7 cellular contexts compared by ENCODE assay signal in genomic region chr4:155952546-155952945, GRCh38. TPM values are rescaled to one million over a fixed set of nuclear protein-coding genes. Genes with fewer than 3 reads are reported as not detected.
DNase-seq lines count a peak whose midpoint lies in the region; ATAC-seq and TF ChIP-seq lines count a peak whose summit lies in the region.

No MANE protein-coding gene starts in this region.

- no peaks in the 10 kb centered on the region for H3K9me2 ChIP-seq in GM23338 (ENCODE audit: insufficient read depth)
- no peaks in the 10 kb centered on the region for H3K9me2 ChIP-seq in hepatocyte (replicated peaks; ENCODE audit: insufficient read depth)

- H3K27me3 ChIP-seq in GM23338 (ENCODE audit: insufficient read depth), result no peaks in the 10 kb centered on the region
- no peaks in the 10 kb centered on the region for H3K27me3 ChIP-seq in adipocyte (replicated peaks; ENCODE audit: control insufficient read depth, insufficient read depth, low read length)
- no peaks in the 10 kb centered on the region for H3K27me3 ChIP-seq in hepatocyte

- H3K36me3 ChIP-seq in GM23338 (ENCODE audit: insufficient read depth) (no peaks in the 10 kb centered on the region), adipocyte (ENCODE audit: control insufficient read depth, insufficient read depth, low read length, severe bottlenecking) (no peaks in the 10 kb centered on the region), hepatocyte (replicated peaks; ENCODE audit: insufficient read depth, low read depth) (no peaks in the 10 kb centered on the region)

- no peaks in the 10 kb centered on the region for H3K9me3 ChIP-seq in adipocyte (ENCODE audit: control insufficient read depth, low read length)
- no peaks in the 10 kb centered on the region for H3K9me3 ChIP-seq in hepatocyte (ENCODE audit: low read depth)

- 66% methylated on average over 4 of the region's 4 CpGs for WGBS in hepatocyte (ENCODE audit: low lambda C conversion rate, missing lambda C conversion rate)

- H3K27me3 Mint-ChIP-seq in GM23338 (ENCODE audit: insufficient read depth, low read depth, poor library complexity), result peaks cover 3% of the 10 kb centered on the region
- H3K27me3 Mint-ChIP-seq in stimulated activated naive B cell treated with anti-CD40 and anti-IgM and Interleukin-4, amounts not matched to agents 10 μg/mL and 1 μg/mL and 100 μg/mL, for 72 hours, result peaks cover 0 to 3% of the 10 kb centered on the region in 2 donors

- H3K27ac ChIP-seq in GM23338 (ENCODE audit: low read depth) (no peak overlapping the region), hepatocyte (peak overlapping the region; percentile 98)

- no peak overlapping the region for H2AFZ ChIP-seq in GM23338
- H2AFZ ChIP-seq in hepatocyte, result peak overlapping the region; percentile 35

- no peaks in the 10 kb centered on the region for H3K9me3 Mint-ChIP-seq in GM23338
- H3K9me3 Mint-ChIP-seq in stimulated activated naive B cell treated with anti-CD40 and anti-IgM and Interleukin-4, amounts not matched to agents 10 μg/mL and 1 μg/mL and 100 μg/mL, for 72 hours, result no peaks in the 10 kb centered on the region

- H3K4me1 Mint-ChIP-seq in GM23338, result no peaks in the 10 kb centered on the region
- H3K4me1 Mint-ChIP-seq in stimulated activated naive B cell treated with anti-CD40 and anti-IgM and Interleukin-4, amounts not matched to agents 10 μg/mL and 1 μg/mL and 100 μg/mL, for 72 hours, result peaks cover 4 to 8% of the 10 kb centered on the region in 2 donors

- H3K4me1 ChIP-seq in GM23338 (ENCODE audit: insufficient read depth) (no peaks in the 10 kb centered on the region), adipocyte (ENCODE audit: control insufficient read depth, insufficient read depth, low read length) (peaks cover 8% of the 10 kb centered on the region), hepatocyte (ENCODE audit: insufficient read depth) (peaks cover 21% of the 10 kb centered on the region)

- no peaks in the 10 kb centered on the region for H3K36me3 Mint-ChIP-seq in GM23338 (ENCODE audit: low read depth)
- H3K36me3 Mint-ChIP-seq in stimulated activated naive B cell treated with anti-CD40 and anti-IgM and Interleukin-4, amounts not matched to agents 10 μg/mL and 1 μg/mL and 100 μg/mL, for 72 hours, result peaks cover 0 to 2% of the 10 kb centered on the region in 2 donors

- peak overlapping the region; percentile 100 for H3K9ac ChIP-seq in adipocyte (ENCODE audit: low read length)

- TF ChIP-seq CTCF in GM23338 (conservative IDR thresholded peaks at IDR 0.05; ENCODE audit: low read depth in 2 of 2), result no peak
- TF ChIP-seq CTCF in hepatocyte (IDR thresholded peaks at IDR 0.05; ENCODE audit: poor library complexity), result no peak

- no peaks in the 10 kb centered on the region for H3K79me2 ChIP-seq in GM23338 (replicated peaks; ENCODE audit: insufficient read depth)
- H3K79me2 ChIP-seq in hepatocyte, result peaks cover 4% of the 10 kb centered on the region

- no peak for DNase-seq in GM23338 (ENCODE audit: low spot score)
- DNase-seq in adipocyte (ENCODE audit: low read depth), result peak; percentile 70
- no peak for DNase-seq in hepatocyte (ENCODE audit: low spot score)
- DNase-seq in stimulated activated naive B cell treated with anti-CD40 and anti-IgM and Interleukin-4, amounts not matched to agents 10 μg/mL and 1 μg/mL and 100 μg/mL, for 72 hours, result no peak
- DNase-seq in activated effector memory CD4-positive, alpha-beta T cell treated with anti-CD3 and anti-CD28 coated beads, Interleukin-2, amount 50 U/mL, for 16 hours, result no peak
- no peak for DNase-seq in ureter (ENCODE audit: low spot score)

- no peaks in the 10 kb centered on the region for H4K20me1 ChIP-seq in GM23338 (replicated peaks; ENCODE audit: insufficient read depth)
- H4K20me1 ChIP-seq in hepatocyte (ENCODE audit: insufficient read depth, poor library complexity, severe bottlenecking), result no peaks in the 10 kb centered on the region

- H3K4me2 ChIP-seq in GM23338 (no peak overlapping the region), hepatocyte (peak overlapping the region; percentile 80)

- H3K4me3 Mint-ChIP-seq in GM23338, result peak overlapping the region; percentile 35; the same call in 2 of the 3 replicates
- peak overlapping the region; percentile 8 to 18 for H3K4me3 Mint-ChIP-seq in stimulated activated naive B cell treated with anti-CD40 and anti-IgM and Interleukin-4, amounts not matched to agents 10 μg/mL and 1 μg/mL and 100 μg/mL, for 72 hours

- ATAC-seq in GM23338, result no peak
- no peak for ATAC-seq in stimulated activated naive B cell treated with anti-CD40 and anti-IgM and Interleukin-4, amounts not matched to agents 10 μg/mL and 1 μg/mL and 100 μg/mL, for 72 hours (replicated peaks)
- no peak for ATAC-seq in GM21423 (IDR thresholded peaks at IDR 0.05; ENCODE audit: unreplicated experiment)

- no peak overlapping the region for H3K27ac Mint-ChIP-seq in GM23338
- peak overlapping the region; percentile 6 for H3K27ac Mint-ChIP-seq in stimulated activated naive B cell treated with anti-CD40 and anti-IgM and Interleukin-4, amounts not matched to agents 10 μg/mL and 1 μg/mL and 100 μg/mL, for 72 hours

- H3F3A ChIP-seq in GM23338 (replicated peaks; ENCODE audit: low read depth), result no peaks in the 10 kb centered on the region

- H3K4me3 ChIP-seq in GM23338 (no peak overlapping the region), adipocyte (ENCODE audit: low read length) (peak overlapping the region; percentile 98), hepatocyte (no peak overlapping the region)

TF ChIP-seq in GM23338, 12 proteins besides CTCF, POLR2A, EP300 and RAD21:
- TF ChIP-seq ZNF462 (CRISPR knock-in tag; IDR thresholded peaks at IDR 0.05), result no peak

RNA-seq across cellular contexts. Expression of gene CTSO, which starts 1.1 kb away (rescaled TPM):
- 0.78 and 0.83 TPM in 2 replicates for total RNA-seq in GM23338 (2014; rRNA removed; shearing (Covaris generic))
- 0.44 and 0.73 TPM in 2 replicates for polyA plus RNA-seq in GM23338 (2016; fragmentation: Nextera tagmentation; extraction: Ambion mirVana)
- total RNA-seq in hepatocyte, result 25.6 and 28.2 TPM in 2 replicates
- polyA plus RNA-seq in hepatocyte, result 14.9 and 16.4 TPM in 2 replicates
- total RNA-seq in ureter, result 27.4 TPM

RNA-seq across cellular contexts. Expression of gene TDO2, which starts 49.0 kb away (rescaled TPM):
- total RNA-seq in GM23338 (2014; rRNA removed; shearing (Covaris generic)), result 0.10 TPM in 1 of 2 replicates, not detected in the other
- not detected in 2 replicates for polyA plus RNA-seq in GM23338 (2016; fragmentation: Nextera tagmentation; extraction: Ambion mirVana)
- total RNA-seq in hepatocyte, result 246 and 253 TPM in 2 replicates
- 91.4 and 149 TPM in 2 replicates for polyA plus RNA-seq in hepatocyte
- 1.0 TPM for total RNA-seq in ureter

Comparison
In these comparisons a context has a peak if more than half of its experiments do, and no peak if none do; other contexts are left out.
1. RNA of gene CTSO, which starts 1.1 kb away (total RNA-seq): 25.6 to 28.2 TPM in hepatocyte and 27.4 TPM in ureter (single experiment); 0.78 to 0.83 TPM in GM23338; every median in the first group is over 10 times any median in the second.
2. RNA of gene TDO2, which starts 49.0 kb away (total RNA-seq): 246 to 253 TPM in hepatocyte; 1.0 TPM in ureter (single experiment) and 0.10 TPM in GM23338; every median in the first group is over 100 times any median in the second.